1 cellular context compared by ENCODE assay signal in the genomic region with DNA sequence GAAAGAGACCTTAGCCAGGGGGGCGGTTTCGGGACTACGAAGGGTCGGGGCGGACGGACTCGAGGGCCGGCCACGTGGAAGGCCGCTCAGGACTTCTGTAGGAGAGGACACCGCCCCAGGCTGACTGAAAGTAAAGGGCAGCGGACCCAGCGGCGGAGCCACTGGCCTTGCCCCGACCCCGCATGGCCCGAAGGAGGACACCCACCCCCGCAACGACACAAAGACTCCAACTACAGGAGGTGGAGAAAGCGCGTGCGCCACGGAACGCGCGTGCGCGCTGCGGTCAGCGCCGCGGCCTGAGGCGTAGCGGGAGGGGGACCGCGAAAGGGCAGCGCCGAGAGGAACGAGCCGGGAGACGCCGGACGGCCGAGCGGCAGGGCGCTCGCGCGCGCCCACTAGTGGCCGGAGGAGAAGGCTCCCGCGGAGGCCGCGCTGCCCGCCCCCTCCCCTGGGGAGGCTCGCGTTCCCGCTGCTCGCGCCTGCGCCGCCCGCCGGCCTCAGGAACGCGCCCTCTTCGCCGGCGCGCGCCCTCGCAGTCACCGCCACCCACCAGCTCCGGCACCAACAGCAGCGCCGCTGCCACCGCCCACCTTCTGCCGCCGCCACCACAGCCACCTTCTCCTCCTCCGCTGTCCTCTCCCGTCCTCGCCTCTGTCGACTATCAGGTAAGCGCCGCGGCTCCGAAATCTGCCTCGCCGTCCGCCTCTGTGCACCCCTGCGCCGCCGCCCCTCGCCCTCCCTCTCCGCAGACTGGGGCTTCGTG.
A peak's percentile ranks its signal among the peaks of the same experiment; 100 is the strongest.
TF ChIP-seq lines count a peak whose summit lies in the region.

A gene (plus strand): TSS at position 533 of the 763 bp plus-strand sequence. CDS start 67,784 bp downstream, outside the sequence.

TF ChIP-seq in HepG2, 621 proteins besides CTCF, POLR2A, EP300 and RAD21 (continued from another document and continues in another):
- TF ChIP-seq, protein P1, sequence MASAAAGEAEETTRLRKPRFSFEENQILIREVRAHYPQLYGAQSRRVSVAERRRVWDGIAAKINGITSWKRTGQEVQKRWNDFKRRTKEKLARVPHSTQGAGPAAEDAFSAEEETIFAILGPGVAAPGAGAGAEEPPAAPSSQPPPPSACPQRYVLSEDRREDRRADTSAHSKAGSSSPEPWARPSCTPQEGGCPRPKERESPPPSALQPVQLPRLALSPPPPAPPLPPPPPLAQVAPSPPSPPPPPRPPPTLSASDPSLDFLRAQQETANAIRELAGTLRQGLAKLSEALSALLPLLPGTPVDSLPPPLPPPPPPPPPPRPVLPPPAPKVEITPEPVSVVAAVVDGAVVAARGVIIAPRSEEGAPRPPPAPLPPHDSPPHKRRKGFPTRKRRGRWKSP (CRISPR knock-in tag; IDR thresholded peaks at IDR 0.05), result peak; percentile 82; the same call in 1 of the 2 replicates
- TF ChIP-seq ZNF101 (CRISPR knock-in tag; IDR thresholded peaks at IDR 0.05; ENCODE audit: borderline replicate concordance, low read depth), result no peak
- TF ChIP-seq MYC (CRISPR knock-in tag; IDR thresholded peaks at IDR 0.05; ENCODE audit: borderline replicate concordance), result peak; percentile 69
- TF ChIP-seq FOXK1 (CRISPR knock-in tag; IDR thresholded peaks at IDR 0.05; ENCODE audit: borderline replicate concordance, low read depth), result peak; percentile 53; the same call in 1 of the 2 replicates
- no peak for TF ChIP-seq REL (CRISPR knock-in tag; conservative IDR thresholded peaks at IDR 0.05)
- TF ChIP-seq ETV5 (CRISPR knock-in tag; IDR thresholded peaks at IDR 0.05; ENCODE audit: borderline replicate concordance), result peak; percentile 28; the same call in 1 of the 2 replicates
- TF ChIP-seq, protein P2, sequence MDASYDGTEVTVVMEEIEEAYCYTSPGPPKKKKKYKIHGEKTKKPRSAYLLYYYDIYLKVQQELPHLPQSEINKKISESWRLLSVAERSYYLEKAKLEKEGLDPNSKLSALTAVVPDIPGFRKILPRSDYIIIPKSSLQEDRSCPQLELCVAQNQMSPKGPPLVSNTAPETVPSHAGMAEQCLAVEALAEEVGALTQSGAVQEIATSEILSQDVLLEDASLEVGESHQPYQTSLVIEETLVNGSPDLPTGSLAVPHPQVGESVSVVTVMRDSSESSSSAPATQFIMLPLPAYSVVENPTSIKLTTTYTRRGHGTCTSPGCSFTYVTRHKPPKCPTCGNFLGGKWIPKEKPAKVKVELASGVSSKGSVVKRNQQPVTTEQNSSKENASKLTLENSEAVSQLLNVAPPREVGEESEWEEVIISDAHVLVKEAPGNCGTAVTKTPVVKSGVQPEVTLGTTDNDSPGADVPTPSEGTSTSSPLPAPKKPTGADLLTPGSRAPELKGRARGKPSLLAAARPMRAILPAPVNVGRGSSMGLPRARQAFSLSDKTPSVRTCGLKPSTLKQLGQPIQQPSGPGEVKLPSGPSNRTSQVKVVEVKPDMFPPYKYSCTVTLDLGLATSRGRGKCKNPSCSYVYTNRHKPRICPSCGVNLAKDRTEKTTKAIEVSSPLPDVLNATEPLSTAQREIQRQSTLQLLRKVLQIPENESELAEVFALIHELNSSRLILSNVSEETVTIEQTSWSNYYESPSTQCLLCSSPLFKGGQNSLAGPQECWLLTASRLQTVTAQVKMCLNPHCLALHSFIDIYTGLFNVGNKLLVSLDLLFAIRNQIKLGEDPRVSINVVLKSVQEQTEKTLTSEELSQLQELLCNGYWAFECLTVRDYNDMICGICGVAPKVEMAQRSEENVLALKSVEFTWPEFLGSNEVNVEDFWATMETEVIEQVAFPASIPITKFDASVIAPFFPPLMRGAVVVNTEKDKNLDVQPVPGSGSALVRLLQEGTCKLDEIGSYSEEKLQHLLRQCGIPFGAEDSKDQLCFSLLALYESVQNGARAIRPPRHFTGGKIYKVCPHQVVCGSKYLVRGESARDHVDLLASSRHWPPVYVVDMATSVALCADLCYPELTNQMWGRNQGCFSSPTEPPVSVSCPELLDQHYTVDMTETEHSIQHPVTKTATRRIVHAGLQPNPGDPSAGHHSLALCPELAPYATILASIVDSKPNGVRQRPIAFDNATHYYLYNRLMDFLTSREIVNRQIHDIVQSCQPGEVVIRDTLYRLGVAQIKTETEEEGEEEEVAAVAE (CRISPR knock-in tag; IDR thresholded peaks at IDR 0.05; ENCODE audit: borderline replicate concordance), result no peak; the same call in 1 of the 2 replicates
- peak; percentile 42 for TF ChIP-seq BHLHE40 (IDR thresholded peaks at IDR 0.05; ENCODE audit: low read length)
- no peak for TF ChIP-seq ZNF17 (CRISPR knock-in tag; IDR thresholded peaks at IDR 0.05)
- no peak; the same call in 1 of the 2 replicates for TF ChIP-seq TMF1 (CRISPR knock-in tag; IDR thresholded peaks at IDR 0.05; ENCODE audit: low read depth)
- no peak for TF ChIP-seq ZNF337 (CRISPR knock-in tag; IDR thresholded peaks at IDR 0.05; ENCODE audit: borderline replicate concordance, low read depth)
- TF ChIP-seq ZNF616 (CRISPR knock-in tag; IDR thresholded peaks at IDR 0.05; ENCODE audit: low read depth), result peak; percentile 43; the same call in 1 of the 2 replicates
- TF ChIP-seq HOXA9 (CRISPR knock-in tag; IDR thresholded peaks at IDR 0.05; ENCODE audit: borderline replicate concordance), result no peak
- no peak for TF ChIP-seq FOXJ3 (CRISPR knock-in tag; IDR thresholded peaks at IDR 0.05; ENCODE audit: borderline replicate concordance)
- TF ChIP-seq ZNF24 (IDR thresholded peaks at IDR 0.05), result peak; percentile 14; the same call in 1 of the 2 replicates
- TF ChIP-seq NR2C2 (CRISPR knock-in tag; IDR thresholded peaks at IDR 0.05; ENCODE audit: borderline replicate concordance), result no peak
- peak; percentile 76; the same call in 1 of the 2 replicates for TF ChIP-seq AKAP8 (CRISPR knock-in tag; IDR thresholded peaks at IDR 0.05)
- peak; percentile 71 for TF ChIP-seq ZSCAN20 (CRISPR knock-in tag; IDR thresholded peaks at IDR 0.05; ENCODE audit: borderline replicate concordance)
- no peak for TF ChIP-seq ZNF75D (CRISPR knock-in tag; IDR thresholded peaks at IDR 0.05; ENCODE audit: borderline replicate concordance)
- TF ChIP-seq KAT8 (CRISPR knock-in tag; IDR thresholded peaks at IDR 0.05), result peak; percentile 64
- no peak for TF ChIP-seq ZNF44 (CRISPR knock-in tag; IDR thresholded peaks at IDR 0.05)
- TF ChIP-seq RORA (CRISPR knock-in tag; IDR thresholded peaks at IDR 0.05), result no peak
- peak; percentile 13 for TF ChIP-seq TEAD3 (CRISPR knock-in tag; optimal IDR thresholded peaks at IDR 0.05; ENCODE audit: borderline replicate concordance)
- peak; percentile 91; the same call in 1 of the 2 replicates for TF ChIP-seq SALL2 (CRISPR knock-in tag; IDR thresholded peaks at IDR 0.05)
- TF ChIP-seq LCORL (IDR thresholded peaks at IDR 0.05), result no peak
- peak; percentile 61 for TF ChIP-seq LCORL (CRISPR knock-in tag; IDR thresholded peaks at IDR 0.05)
- TF ChIP-seq, protein P3, sequence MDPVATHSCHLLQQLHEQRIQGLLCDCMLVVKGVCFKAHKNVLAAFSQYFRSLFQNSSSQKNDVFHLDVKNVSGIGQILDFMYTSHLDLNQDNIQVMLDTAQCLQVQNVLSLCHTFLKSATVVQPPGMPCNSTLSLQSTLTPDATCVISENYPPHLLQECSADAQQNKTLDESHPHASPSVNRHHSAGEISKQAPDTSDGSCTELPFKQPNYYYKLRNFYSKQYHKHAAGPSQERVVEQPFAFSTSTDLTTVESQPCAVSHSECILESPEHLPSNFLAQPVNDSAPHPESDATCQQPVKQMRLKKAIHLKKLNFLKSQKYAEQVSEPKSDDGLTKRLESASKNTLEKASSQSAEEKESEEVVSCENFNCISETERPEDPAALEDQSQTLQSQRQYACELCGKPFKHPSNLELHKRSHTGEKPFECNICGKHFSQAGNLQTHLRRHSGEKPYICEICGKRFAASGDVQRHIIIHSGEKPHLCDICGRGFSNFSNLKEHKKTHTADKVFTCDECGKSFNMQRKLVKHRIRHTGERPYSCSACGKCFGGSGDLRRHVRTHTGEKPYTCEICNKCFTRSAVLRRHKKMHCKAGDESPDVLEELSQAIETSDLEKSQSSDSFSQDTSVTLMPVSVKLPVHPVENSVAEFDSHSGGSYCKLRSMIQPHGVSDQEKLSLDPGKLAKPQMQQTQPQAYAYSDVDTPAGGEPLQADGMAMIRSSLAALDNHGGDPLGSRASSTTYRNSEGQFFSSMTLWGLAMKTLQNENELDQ (CRISPR knock-in tag; IDR thresholded peaks at IDR 0.05; ENCODE audit: borderline replicate concordance), result no peak
- TF ChIP-seq, protein P4, sequence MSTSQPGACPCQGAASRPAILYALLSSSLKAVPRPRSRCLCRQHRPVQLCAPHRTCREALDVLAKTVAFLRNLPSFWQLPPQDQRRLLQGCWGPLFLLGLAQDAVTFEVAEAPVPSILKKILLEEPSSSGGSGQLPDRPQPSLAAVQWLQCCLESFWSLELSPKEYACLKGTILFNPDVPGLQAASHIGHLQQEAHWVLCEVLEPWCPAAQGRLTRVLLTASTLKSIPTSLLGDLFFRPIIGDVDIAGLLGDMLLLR (CRISPR knock-in tag; IDR thresholded peaks at IDR 0.05), result no peak
- TF ChIP-seq YEATS2 (CRISPR knock-in tag; IDR thresholded peaks at IDR 0.05; ENCODE audit: borderline replicate concordance), result peak; percentile 62; the same call in 1 of the 2 replicates
- TF ChIP-seq, protein P5, sequence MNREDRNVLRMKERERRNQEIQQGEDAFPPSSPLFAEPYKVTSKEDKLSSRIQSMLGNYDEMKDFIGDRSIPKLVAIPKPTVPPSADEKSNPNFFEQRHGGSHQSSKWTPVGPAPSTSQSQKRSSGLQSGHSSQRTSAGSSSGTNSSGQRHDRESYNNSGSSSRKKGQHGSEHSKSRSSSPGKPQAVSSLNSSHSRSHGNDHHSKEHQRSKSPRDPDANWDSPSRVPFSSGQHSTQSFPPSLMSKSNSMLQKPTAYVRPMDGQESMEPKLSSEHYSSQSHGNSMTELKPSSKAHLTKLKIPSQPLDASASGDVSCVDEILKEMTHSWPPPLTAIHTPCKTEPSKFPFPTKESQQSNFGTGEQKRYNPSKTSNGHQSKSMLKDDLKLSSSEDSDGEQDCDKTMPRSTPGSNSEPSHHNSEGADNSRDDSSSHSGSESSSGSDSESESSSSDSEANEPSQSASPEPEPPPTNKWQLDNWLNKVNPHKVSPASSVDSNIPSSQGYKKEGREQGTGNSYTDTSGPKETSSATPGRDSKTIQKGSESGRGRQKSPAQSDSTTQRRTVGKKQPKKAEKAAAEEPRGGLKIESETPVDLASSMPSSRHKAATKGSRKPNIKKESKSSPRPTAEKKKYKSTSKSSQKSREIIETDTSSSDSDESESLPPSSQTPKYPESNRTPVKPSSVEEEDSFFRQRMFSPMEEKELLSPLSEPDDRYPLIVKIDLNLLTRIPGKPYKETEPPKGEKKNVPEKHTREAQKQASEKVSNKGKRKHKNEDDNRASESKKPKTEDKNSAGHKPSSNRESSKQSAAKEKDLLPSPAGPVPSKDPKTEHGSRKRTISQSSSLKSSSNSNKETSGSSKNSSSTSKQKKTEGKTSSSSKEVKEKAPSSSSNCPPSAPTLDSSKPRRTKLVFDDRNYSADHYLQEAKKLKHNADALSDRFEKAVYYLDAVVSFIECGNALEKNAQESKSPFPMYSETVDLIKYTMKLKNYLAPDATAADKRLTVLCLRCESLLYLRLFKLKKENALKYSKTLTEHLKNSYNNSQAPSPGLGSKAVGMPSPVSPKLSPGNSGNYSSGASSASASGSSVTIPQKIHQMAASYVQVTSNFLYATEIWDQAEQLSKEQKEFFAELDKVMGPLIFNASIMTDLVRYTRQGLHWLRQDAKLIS (CRISPR knock-in tag; IDR thresholded peaks at IDR 0.05), result no peak
- TF ChIP-seq POLR2AphosphoS5 (IDR thresholded peaks at IDR 0.05; ENCODE audit: low read depth, low read length), result peak; percentile 73
- TF ChIP-seq, protein P6, sequence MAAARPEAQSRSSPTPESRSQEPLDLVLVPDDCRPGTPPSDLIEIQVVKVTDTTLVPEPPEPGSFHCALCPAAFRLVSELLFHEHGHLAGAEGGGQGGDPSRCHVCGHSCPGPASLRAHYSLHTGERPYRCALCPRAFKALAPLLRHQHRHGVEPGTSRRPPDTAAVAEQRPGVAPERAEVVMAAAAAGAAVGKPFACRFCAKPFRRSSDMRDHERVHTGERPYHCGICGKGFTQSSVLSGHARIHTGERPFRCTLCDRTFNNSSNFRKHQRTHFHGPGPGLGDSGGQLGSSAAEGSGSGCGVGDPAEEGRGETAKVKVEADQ (CRISPR knock-in tag; IDR thresholded peaks at IDR 0.05; ENCODE audit: borderline replicate concordance), result peak; percentile 71; the same call in 1 of the 2 replicates
- TF ChIP-seq KAT2B (IDR thresholded peaks at IDR 0.05; ENCODE audit: borderline replicate concordance, low read depth, low read length), result no peak
- no peak; the same call in 1 of the 2 replicates for TF ChIP-seq CREB1 (IDR thresholded peaks at IDR 0.05)
- TF ChIP-seq CREB1 (CRISPR knock-in tag; IDR thresholded peaks at IDR 0.05), result no peak
- no peak for TF ChIP-seq AGO2 (optimal IDR thresholded peaks at IDR 0.05; ENCODE audit: low read depth, low read length)
- no peak for TF ChIP-seq ZBTB21 (CRISPR knock-in tag; IDR thresholded peaks at IDR 0.05)
- no peak for TF ChIP-seq MTA3 (CRISPR knock-in tag; IDR thresholded peaks at IDR 0.05)
- no peak for TF ChIP-seq GFI1 (CRISPR knock-in tag; IDR thresholded peaks at IDR 0.05; ENCODE audit: borderline replicate concordance)
- TF ChIP-seq ARID2 (CRISPR knock-in tag; IDR thresholded peaks at IDR 0.05; ENCODE audit: borderline replicate concordance), result no peak
- no peak; the same call in none of the 2 replicates for TF ChIP-seq CENPT (CRISPR knock-in tag; IDR thresholded peaks at IDR 0.05; ENCODE audit: low read depth)
- TF ChIP-seq ZNF230 (CRISPR knock-in tag; IDR thresholded peaks at IDR 0.05), result no peak
